In the genomic region with DNA sequence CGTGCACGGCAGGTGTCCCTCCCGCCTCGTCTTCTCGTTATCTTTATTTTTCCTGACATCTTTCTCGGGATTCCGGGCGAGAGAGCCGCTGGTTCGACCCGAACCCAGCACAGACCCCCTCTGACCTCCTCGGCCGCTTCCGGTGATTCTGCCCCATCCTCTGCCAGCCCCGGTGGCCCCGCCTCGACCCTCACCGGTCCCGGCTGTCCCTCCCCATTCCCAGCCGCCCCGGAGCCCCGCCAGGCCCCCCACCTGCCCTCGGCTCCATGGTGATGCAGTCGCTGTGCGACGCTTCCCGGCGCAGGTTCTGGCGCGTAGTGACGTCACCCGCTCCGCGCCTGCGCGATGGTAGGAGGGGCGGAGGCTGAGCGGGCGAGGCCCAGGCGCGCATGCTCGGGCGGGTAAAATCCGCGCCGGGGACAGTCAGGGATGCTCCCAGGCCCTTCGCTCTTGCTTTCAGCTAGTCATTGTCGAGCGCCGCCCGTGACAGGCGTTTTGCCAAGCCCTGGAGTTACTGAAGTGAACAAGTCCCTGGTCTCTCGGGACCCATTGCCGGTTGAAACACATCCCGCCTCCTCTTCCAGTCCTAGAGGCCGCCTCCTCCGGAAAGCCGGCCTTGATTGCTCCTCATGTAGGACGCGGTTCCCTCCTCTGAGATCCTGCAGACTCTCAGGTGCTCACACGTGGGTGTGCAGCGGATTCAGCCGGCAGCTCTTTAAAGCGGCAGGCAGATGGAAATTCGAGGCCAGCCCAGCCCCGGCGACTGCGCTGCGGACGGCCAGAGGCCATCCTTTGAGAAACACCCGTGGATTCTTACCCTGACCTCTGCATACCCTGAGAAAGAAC, we compare ENCODE assay signal across 8 cellular contexts. TPM values are rescaled to one million over a fixed set of nuclear protein-coding genes. Genes with fewer than 3 reads are reported as not detected.
DNase-seq lines count a peak whose midpoint lies in the region; ATAC-seq, FAIRE-seq and TF ChIP-seq lines count a peak whose summit lies in the region.

A gene with protein sequence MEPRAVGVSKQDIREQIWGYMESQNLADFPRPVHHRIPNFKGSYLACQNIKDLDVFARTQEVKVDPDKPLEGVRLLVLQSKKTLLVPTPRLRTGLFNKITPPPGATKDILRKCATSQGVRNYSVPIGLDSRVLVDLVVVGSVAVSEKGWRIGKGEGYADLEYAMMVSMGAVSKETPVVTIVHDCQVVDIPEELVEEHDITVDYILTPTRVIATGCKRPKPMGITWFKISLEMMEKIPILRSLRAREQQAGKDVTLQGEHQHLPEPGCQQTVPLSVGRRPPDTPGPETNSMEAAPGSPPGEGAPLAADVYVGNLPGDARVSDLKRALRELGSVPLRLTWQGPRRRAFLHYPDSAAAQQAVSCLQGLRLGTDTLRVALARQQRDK (minus strand): TSS at position 319 of the 846 bp plus-strand sequence. CDS start 51 bp downstream, at position 268.

- BruUV-seq in OCI-LY7 (replicated peaks; lab: Mats Ljungman, UMichigan) = no TSS peak

- H3K79me2 ChIP-seq in OCI-LY7 (ENCODE audit: insufficient read depth, low read depth, low read length) = peaks cover 7% of the 10 kb centered on the region; the same call in 1 of the 2 replicates

- H3K36me3 ChIP-seq in OCI-LY7 (ENCODE audit: insufficient read depth, low read length) = peaks cover 9% of the 10 kb centered on the region; the same call in 1 of the 2 replicates
- no peaks in the 10 kb centered on the region for H3K36me3 ChIP-seq in mucosa of descending colon (ENCODE audit: low read depth)

- CTCF ChIA-PET in OCI-LY7 (lab: Charles Lee; ENCODE audit: unreplicated experiment) = no interaction called here

- peak within 1 kb of the TSS; percentile 78 for H3K4me3 ChIP-seq in OCI-LY7 (ENCODE audit: low read depth, low read length, poor library complexity, severe bottlenecking)
- peak within 1 kb of the TSS; percentile 80 for H3K4me3 ChIP-seq in mucosa of descending colon

- intact Hi-C loops in OCI-LY7 (cut with micrococcal nuclease; ENCODE audit: unreplicated experiment) (no loop called here), mucosa of descending colon (cut with DNase I, micrococcal nuclease) (no loop called here)

- H3K9me3 ChIP-seq in OCI-LY7 (ENCODE audit: low read length) (no peaks in the 10 kb centered on the region), mucosa of descending colon (no peaks in the 10 kb centered on the region)

- POLR2A ChIA-PET in OCI-LY7 (lab: Charles Lee) = interaction anchor here (0.7 kb wide), 1 partner anchor 1534 kb away, joined by 4 read pairs; no protein-coding TSS in a partner anchor

- DNase-seq in D721Med (ENCODE audit: insufficient read length, low spot score) = peak; percentile 80
- DNase-seq in HuH-7.5 (ENCODE audit: low spot score) = peak; percentile 99
- DNase-seq in OCI-LY7 (ENCODE audit: low spot score) = peak; percentile 92
- peak; percentile 95 for DNase-seq in activated T-cell treated with anti-CD3 and anti-CD28 coated beads for 24 hours (ENCODE audit: low read depth)
- peak; percentile 44 for DNase-seq in epithelial cell of prostate (ENCODE audit: low read depth, low spot score)
- DNase-seq in mucosa of descending colon = peak; percentile 94 to 98 (median 94)
- DNase-seq in stimulated activated CD8-positive, alpha-beta memory T cell treated with anti-CD3 and anti-CD28 coated beads, Interleukin-4, amount 100 ng/mL, for 1 hour (ENCODE audit: low read depth in 2 of 2, low spot score in 1 of 2) = peak; percentile 94

- no peak for FAIRE-seq in D721Med (lab: Jason Lieb, UNC)

- H3K4me2 ChIP-seq in OCI-LY7 (ENCODE audit: low read length) = peak within 1 kb of the TSS; percentile 92

- TF ChIP-seq CTCF in D721Med (IDR thresholded peaks at IDR 0.05; ENCODE audit: insufficient read depth, missing control alignments) (no peak), OCI-LY7 (conservative IDR thresholded peaks at IDR 0.05; ENCODE audit: low read length) (no peak), mucosa of descending colon (IDR thresholded peaks at IDR 0.05) (no peak)

- no peaks in the 10 kb centered on the region for H4K20me1 ChIP-seq in OCI-LY7 (ENCODE audit: insufficient read depth, low read length)

- H3K27ac ChIP-seq in OCI-LY7 (ENCODE audit: low read depth, low read length, poor library complexity, severe bottlenecking) (peak within 1 kb of the TSS; percentile 38), epithelial cell of prostate (peak within 1 kb of the TSS; percentile 50)

- peaks cover 9% of the 10 kb centered on the region for H3K4me1 ChIP-seq in OCI-LY7 (ENCODE audit: insufficient read depth, low read length, poor library complexity, severe bottlenecking)
- H3K4me1 ChIP-seq in mucosa of descending colon (ENCODE audit: low read depth) = peaks cover 4% of the 10 kb centered on the region

- ATAC-seq in GM21526 (IDR thresholded peaks at IDR 0.05; ENCODE audit: low FRiP score, unreplicated experiment) (peak; percentile 64), mucosa of descending colon (peak; percentile 99)

- H3K9me2 ChIP-seq in OCI-LY7 (ENCODE audit: insufficient read depth, low read length) = no peaks in the 10 kb centered on the region

- peak within 1 kb of the TSS; percentile 83 for H2AFZ ChIP-seq in OCI-LY7 (ENCODE audit: low read length)

RNA-seq across cellular contexts. Expression of the gene that starts here (rescaled TPM):
- total RNA-seq in OCI-LY7 (2014; rRNA removed; shearing (Covaris generic)) = 12.2 and 15.0 TPM in 2 replicates
- total RNA-seq in OCI-LY7 (2022) (26.0 and 33.5 TPM in 2 replicates), mucosa of descending colon (10 to 100 TPM; 22.6 to 30.4 (median 25.5) TPM)

Comparison
In these comparisons a context has a peak if more than half of its experiments do, and no peak if none do; other contexts are left out.
1. Peak in every context shown above with its lines: DNase-seq, ATAC-seq, H3K4me3 ChIP-seq and H3K27ac ChIP-seq.
2. DNase-seq: peak in every context shown above with its lines; median percentile 99 in HuH-7.5; 95 in activated T-cell treated with anti-CD3 and anti-CD28 coated beads for 24 hours; 94 in mucosa of descending colon; 94 in stimulated activated CD8-positive, alpha-beta memory T cell treated with anti-CD3 and anti-CD28 coated beads, Interleukin-4, amount 100 ng/mL, for 1 hour; 92 in OCI-LY7; 80 in D721Med; 44 in epithelial cell of prostate.